In the genomic region with DNA sequence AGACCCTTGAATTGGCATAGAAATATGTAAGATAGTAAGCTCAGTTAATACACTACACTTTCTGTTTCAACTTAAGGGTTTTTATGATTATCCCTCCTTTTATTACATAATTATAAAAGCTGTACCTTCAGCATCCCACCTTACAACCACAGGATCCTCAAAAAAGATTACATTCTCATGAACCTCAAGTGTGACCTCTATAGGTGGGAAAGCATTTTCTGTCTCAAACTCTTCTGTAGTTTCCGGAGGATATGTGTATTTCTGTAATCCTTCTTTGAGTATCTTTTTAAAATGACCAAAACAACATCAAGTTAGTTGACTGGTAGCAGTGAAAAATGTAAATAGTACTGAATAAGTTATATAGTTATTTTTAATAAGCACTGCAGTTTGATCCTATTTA, we compare ENCODE assay signal across 16 cellular contexts.
DNase-seq lines count a peak whose midpoint lies in the region; ATAC-seq and TF ChIP-seq lines count a peak whose summit lies in the region.
"Had no signal": no experiment of that assay in that cellular context is flagged by ENCODE, and none has a peak within 500 bp of the region (broad histone marks: within the 10 kb centered on the region; RNA-seq: fewer than 3 reads in every experiment).

No MANE protein-coding gene starts in this region.

- H3K9ac ChIP-seq in Loucy (ENCODE audit: low read depth, low read length, poor library complexity, severe bottlenecking) = no peak overlapping the region

- H4K20me1 ChIP-seq in Loucy (ENCODE audit: insufficient read depth, low read length, poor library complexity, severe bottlenecking) = no peaks in the 10 kb centered on the region

- H3K4me1 Mint-ChIP-seq in chondrocyte (ENCODE audit: low read depth) = peaks cover 11% of the 10 kb centered on the region
- H3K4me1 Mint-ChIP-seq in stimulated activated effector memory CD8-positive, alpha-beta T cell treated with anti-CD3 and anti-CD28 coated beads, Interleukin-12 subunit alpha, Interleukin-12 subunit beta, amount 100 ng/mL, for 72 hours = no peaks in the 10 kb centered on the region

- H3K27ac ChIP-seq in esophagus squamous epithelium = no peak overlapping the region

- 48 to 66% methylated on average over 1 of the region's 1 CpG for WGBS in esophagus squamous epithelium, 2 donors

- H3K27me3 ChIP-seq in BE2C (no peaks in the 10 kb centered on the region; the same call in 1 of the 2 replicates), Loucy (ENCODE audit: insufficient read depth, low read length, poor library complexity, severe bottlenecking) (no peaks in the 10 kb centered on the region), esophagus squamous epithelium (no peaks in the 10 kb centered on the region)

- H3K9me2 ChIP-seq in Loucy (replicated peaks; ENCODE audit: low read depth, low read length) = no peaks in the 10 kb centered on the region

- H3K4me2 ChIP-seq in Loucy (ENCODE audit: low read depth, low read length, poor library complexity, severe bottlenecking) = no peak overlapping the region

- H3F3A ChIP-seq in Loucy (ENCODE audit: low read depth) = no peaks in the 10 kb centered on the region

- no peak for TF ChIP-seq POLR2A in esophagus squamous epithelium (IDR thresholded peaks at IDR 0.05)

- DNase-seq in BE2C (no peak), chondrocyte (ENCODE audit: low spot score) (no peak), esophagus squamous epithelium (lab: John Stamatoyannopoulos, UW) (no peak)
- no peak for DNase-seq in stimulated activated CD4-positive, alpha-beta T cell treated with anti-CD3 and anti-CD28 coated beads, Interleukin-1b, Interleukin-23, amount 100 ng/mL, for 48 hours
- DNase-seq in stimulated activated effector memory CD8-positive, alpha-beta T cell treated with anti-CD3 and anti-CD28 coated beads, Interleukin-12 subunit alpha, Interleukin-12 subunit beta, amount 100 ng/mL, for 72 hours (ENCODE audit: low spot score in 2 of 2) = no peak
- DNase-seq: activated CD4-positive, CD25-positive, alpha-beta regulatory T cell; activated CD8-positive, alpha-beta memory T cell treated with anti-CD3 and anti-CD28 coated beads for 24 hours; amniotic stem cell; naive thymus-derived CD8-positive, alpha-beta T cell; NCI-H1930; NCI-H526; retina; T-helper 17 cell had no signal

- H3K36me3 Mint-ChIP-seq in chondrocyte (ENCODE audit: low read depth) = no peaks in the 10 kb centered on the region
- H3K36me3 Mint-ChIP-seq in stimulated activated effector memory CD8-positive, alpha-beta T cell treated with anti-CD3 and anti-CD28 coated beads, Interleukin-12 subunit alpha, Interleukin-12 subunit beta, amount 100 ng/mL, for 72 hours = no peaks in the 10 kb centered on the region
- H3K36me3 Mint-ChIP-seq: naive thymus-derived CD8-positive, alpha-beta T cell had no signal

- intact Hi-C loops in esophagus squamous epithelium (cut with DNase I) = no loop called here

- H3K36me3 ChIP-seq in BE2C (no peaks in the 10 kb centered on the region), Loucy (ENCODE audit: insufficient read depth, low read length) (no peaks in the 10 kb centered on the region), esophagus squamous epithelium (no peaks in the 10 kb centered on the region)

- ATAC-seq in HG03457 (IDR thresholded peaks at IDR 0.05; ENCODE audit: unreplicated experiment) = no peak
- ATAC-seq in stimulated activated effector memory CD8-positive, alpha-beta T cell treated with anti-CD3 and anti-CD28 coated beads, Interleukin-12 subunit alpha, Interleukin-12 subunit beta, amount 100 ng/mL, for 72 hours = no peak
- ATAC-seq: naive thymus-derived CD8-positive, alpha-beta T cell; T-helper 17 cell had no signal

- H3K9me3 ChIP-seq in BE2C = no peaks in the 10 kb centered on the region
- H3K9me3 ChIP-seq in Loucy (ENCODE audit: insufficient read depth, low read depth, low read length) = no peaks in the 10 kb centered on the region
- no peaks in the 10 kb centered on the region for H3K9me3 ChIP-seq in esophagus squamous epithelium

- H2AFZ ChIP-seq in Loucy (ENCODE audit: low read length) = no peak overlapping the region

- no peaks in the 10 kb centered on the region for H3K27me3 Mint-ChIP-seq in chondrocyte (ENCODE audit: low read depth)
- H3K27me3 Mint-ChIP-seq: T-helper 17 cell had no signal

- H3K79me2 ChIP-seq in Loucy (ENCODE audit: insufficient read depth, low read length) = no peaks in the 10 kb centered on the region

- no peaks in the 10 kb centered on the region for H3K9me3 Mint-ChIP-seq in chondrocyte (ENCODE audit: low read depth)
- no peaks in the 10 kb centered on the region for H3K9me3 Mint-ChIP-seq in stimulated activated effector memory CD8-positive, alpha-beta T cell treated with anti-CD3 and anti-CD28 coated beads, Interleukin-12 subunit alpha, Interleukin-12 subunit beta, amount 100 ng/mL, for 72 hours
- H3K9me3 Mint-ChIP-seq: naive thymus-derived CD8-positive, alpha-beta T cell had no signal

- no peak overlapping the region for H3K4me3 Mint-ChIP-seq in chondrocyte (ENCODE audit: unreplicated experiment)
- no peak overlapping the region for H3K4me3 Mint-ChIP-seq in stimulated activated effector memory CD8-positive, alpha-beta T cell treated with anti-CD3 and anti-CD28 coated beads, Interleukin-12 subunit alpha, Interleukin-12 subunit beta, amount 100 ng/mL, for 72 hours
- H3K4me3 Mint-ChIP-seq: naive thymus-derived CD8-positive, alpha-beta T cell; T-helper 17 cell had no signal

- H3K27ac Mint-ChIP-seq in chondrocyte (ENCODE audit: unreplicated experiment) = no peak overlapping the region
- H3K27ac Mint-ChIP-seq in stimulated activated effector memory CD8-positive, alpha-beta T cell treated with anti-CD3 and anti-CD28 coated beads, Interleukin-12 subunit alpha, Interleukin-12 subunit beta, amount 100 ng/mL, for 72 hours = no peak overlapping the region
- H3K27ac Mint-ChIP-seq: T-helper 17 cell had no signal

- H3K4me1 ChIP-seq in BE2C (no peaks in the 10 kb centered on the region), Loucy (ENCODE audit: insufficient read depth, low read length, poor library complexity, severe bottlenecking) (peaks cover 18% of the 10 kb centered on the region), esophagus squamous epithelium (no peaks in the 10 kb centered on the region)

- TF ChIP-seq CTCF in BE2C (IDR thresholded peaks at IDR 0.05; ENCODE audit: low read depth, low read length) (peak; percentile 31; the same call in 1 of the 2 replicates), GM12872 (IDR thresholded peaks at IDR 0.05; ENCODE audit: insufficient read depth, low read depth, low read length) (peak; percentile 34; the same call in 2 of the 3 replicates), Loucy (conservative IDR thresholded peaks at IDR 0.05; ENCODE audit: low read length) (peak; percentile 69), chondrocyte (IDR thresholded peaks at IDR 0.05) (peak; percentile 55), esophagus squamous epithelium (IDR thresholded peaks at IDR 0.05) (no peak)

- H3K4me3 ChIP-seq in BE2C (ENCODE audit: low read depth, low read length) = no peak overlapping the region
- no peak overlapping the region for H3K4me3 ChIP-seq in Loucy (ENCODE audit: low read length, poor library complexity, severe bottlenecking)
- H3K4me3 ChIP-seq in esophagus squamous epithelium = no peak overlapping the region

Comparison
In these comparisons a context has a peak if more than half of its experiments do, and no peak if none do; other contexts are left out.
1. CTCF ChIP-seq: peak in BE2C (single experiment), GM12872 (single experiment), Loucy (single experiment) and chondrocyte (single experiment); none in esophagus squamous epithelium (0 of 6).